Comparison of ENCODE assay signal across 1 cellular context in the genomic region with DNA sequence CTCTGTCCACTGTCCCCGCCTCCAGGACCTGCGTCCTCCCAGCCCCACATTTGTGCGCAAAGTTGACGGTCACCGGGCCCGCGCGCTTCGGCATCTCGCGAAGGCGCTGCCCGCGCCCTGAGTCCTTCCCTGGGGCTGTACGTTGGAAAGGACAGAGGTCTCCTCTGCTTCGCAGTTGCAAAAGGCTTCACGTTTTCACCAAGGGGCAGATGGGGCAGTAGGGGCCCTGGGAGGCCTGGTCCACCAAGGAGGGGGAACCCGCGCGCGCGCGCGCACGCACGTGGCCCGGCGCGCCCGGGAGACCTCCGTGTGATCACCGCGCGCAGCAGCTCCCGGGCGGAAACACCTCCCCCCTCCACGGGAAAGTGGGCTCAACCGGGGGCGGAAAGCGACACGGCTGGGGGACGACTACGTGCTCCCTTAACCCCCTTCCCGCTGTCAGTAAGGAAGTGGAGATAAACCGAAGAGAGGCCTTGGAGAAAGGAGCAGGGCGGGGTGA.
TF ChIP-seq lines count a peak whose summit lies in the region.

No MANE protein-coding gene starts in this region.

TF ChIP-seq in GM12878, 131 proteins besides CTCF, POLR2A, EP300 and RAD21 (continued from another document and continues in another):
- no peak for TF ChIP-seq SMC3 (IDR thresholded peaks at IDR 0.05; ENCODE audit: borderline replicate concordance, low read length)
- TF ChIP-seq, protein P1, sequence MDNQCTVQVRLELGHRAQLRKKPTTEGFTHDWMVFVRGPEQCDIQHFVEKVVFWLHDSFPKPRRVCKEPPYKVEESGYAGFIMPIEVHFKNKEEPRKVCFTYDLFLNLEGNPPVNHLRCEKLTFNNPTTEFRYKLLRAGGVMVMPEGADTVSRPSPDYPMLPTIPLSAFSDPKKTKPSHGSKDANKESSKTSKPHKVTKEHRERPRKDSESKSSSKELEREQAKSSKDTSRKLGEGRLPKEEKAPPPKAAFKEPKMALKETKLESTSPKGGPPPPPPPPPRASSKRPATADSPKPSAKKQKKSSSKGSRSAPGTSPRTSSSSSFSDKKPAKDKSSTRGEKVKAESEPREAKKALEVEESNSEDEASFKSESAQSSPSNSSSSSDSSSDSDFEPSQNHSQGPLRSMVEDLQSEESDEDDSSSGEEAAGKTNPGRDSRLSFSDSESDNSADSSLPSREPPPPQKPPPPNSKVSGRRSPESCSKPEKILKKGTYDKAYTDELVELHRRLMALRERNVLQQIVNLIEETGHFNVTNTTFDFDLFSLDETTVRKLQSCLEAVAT (IDR thresholded peaks at IDR 0.05), result no peak; the same call in 1 of the 2 replicates
- no peak for TF ChIP-seq ZBED1 (IDR thresholded peaks at IDR 0.05; ENCODE audit: borderline replicate concordance)
- TF ChIP-seq, protein P2, sequence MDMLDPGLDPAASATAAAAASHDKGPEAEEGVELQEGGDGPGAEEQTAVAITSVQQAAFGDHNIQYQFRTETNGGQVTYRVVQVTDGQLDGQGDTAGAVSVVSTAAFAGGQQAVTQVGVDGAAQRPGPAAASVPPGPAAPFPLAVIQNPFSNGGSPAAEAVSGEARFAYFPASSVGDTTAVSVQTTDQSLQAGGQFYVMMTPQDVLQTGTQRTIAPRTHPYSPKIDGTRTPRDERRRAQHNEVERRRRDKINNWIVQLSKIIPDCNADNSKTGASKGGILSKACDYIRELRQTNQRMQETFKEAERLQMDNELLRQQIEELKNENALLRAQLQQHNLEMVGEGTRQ (IDR thresholded peaks at IDR 0.05; ENCODE audit: borderline replicate concordance, low read depth, low read length), result no peak
- no peak for TF ChIP-seq ZSCAN29 (IDR thresholded peaks at IDR 0.05)
- no peak for TF ChIP-seq ZNF274 (IDR thresholded peaks at IDR 0.05; ENCODE audit: insufficient read depth, insufficient read length)
- no peak for TF ChIP-seq IRF4 (IDR thresholded peaks at IDR 0.05; ENCODE audit: low read depth, low read length)
- TF ChIP-seq HDAC6 (IDR thresholded peaks at IDR 0.05; ENCODE audit: unreplicated experiment), result no peak
- TF ChIP-seq CEBPB (IDR thresholded peaks at IDR 0.05; ENCODE audit: borderline replicate concordance in 1 of 2, low read depth in 2 of 2, low read length in 2 of 2), result no peak
- no peak for TF ChIP-seq NFYA (IDR thresholded peaks at IDR 0.05; ENCODE audit: borderline replicate concordance, low read depth, low read length)
- TF ChIP-seq YY1 (IDR thresholded peaks at IDR 0.05; ENCODE audit: low read depth, low read length), result no peak; the same call in 1 of the 2 replicates
- no peak for TF ChIP-seq KAT2A (conservative IDR thresholded peaks at IDR 0.05; ENCODE audit: control insufficient read depth, low read depth, low read length)
- TF ChIP-seq, protein P3, sequence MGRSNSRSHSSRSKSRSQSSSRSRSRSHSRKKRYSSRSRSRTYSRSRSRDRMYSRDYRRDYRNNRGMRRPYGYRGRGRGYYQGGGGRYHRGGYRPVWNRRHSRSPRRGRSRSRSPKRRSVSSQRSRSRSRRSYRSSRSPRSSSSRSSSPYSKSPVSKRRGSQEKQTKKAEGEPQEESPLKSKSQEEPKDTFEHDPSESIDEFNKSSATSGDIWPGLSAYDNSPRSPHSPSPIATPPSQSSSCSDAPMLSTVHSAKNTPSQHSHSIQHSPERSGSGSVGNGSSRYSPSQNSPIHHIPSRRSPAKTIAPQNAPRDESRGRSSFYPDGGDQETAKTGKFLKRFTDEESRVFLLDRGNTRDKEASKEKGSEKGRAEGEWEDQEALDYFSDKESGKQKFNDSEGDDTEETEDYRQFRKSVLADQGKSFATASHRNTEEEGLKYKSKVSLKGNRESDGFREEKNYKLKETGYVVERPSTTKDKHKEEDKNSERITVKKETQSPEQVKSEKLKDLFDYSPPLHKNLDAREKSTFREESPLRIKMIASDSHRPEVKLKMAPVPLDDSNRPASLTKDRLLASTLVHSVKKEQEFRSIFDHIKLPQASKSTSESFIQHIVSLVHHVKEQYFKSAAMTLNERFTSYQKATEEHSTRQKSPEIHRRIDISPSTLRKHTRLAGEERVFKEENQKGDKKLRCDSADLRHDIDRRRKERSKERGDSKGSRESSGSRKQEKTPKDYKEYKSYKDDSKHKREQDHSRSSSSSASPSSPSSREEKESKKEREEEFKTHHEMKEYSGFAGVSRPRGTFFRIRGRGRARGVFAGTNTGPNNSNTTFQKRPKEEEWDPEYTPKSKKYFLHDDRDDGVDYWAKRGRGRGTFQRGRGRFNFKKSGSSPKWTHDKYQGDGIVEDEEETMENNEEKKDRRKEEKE (IDR thresholded peaks at IDR 0.05), result no peak
- no peak for TF ChIP-seq SIN3A (IDR thresholded peaks at IDR 0.05; ENCODE audit: low read depth, low read length)
- TF ChIP-seq BMI1 (IDR thresholded peaks at IDR 0.05; ENCODE audit: borderline replicate concordance), result no peak
- no peak for TF ChIP-seq HCFC1 (IDR thresholded peaks at IDR 0.05; ENCODE audit: low read length)
- TF ChIP-seq, protein P4, sequence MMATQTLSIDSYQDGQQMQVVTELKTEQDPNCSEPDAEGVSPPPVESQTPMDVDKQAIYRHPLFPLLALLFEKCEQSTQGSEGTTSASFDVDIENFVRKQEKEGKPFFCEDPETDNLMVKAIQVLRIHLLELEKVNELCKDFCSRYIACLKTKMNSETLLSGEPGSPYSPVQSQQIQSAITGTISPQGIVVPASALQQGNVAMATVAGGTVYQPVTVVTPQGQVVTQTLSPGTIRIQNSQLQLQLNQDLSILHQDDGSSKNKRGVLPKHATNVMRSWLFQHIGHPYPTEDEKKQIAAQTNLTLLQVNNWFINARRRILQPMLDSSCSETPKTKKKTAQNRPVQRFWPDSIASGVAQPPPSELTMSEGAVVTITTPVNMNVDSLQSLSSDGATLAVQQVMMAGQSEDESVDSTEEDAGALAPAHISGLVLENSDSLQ (IDR thresholded peaks at IDR 0.05), result peak; percentile 29; the same call in 1 of the 2 replicates
- no peak for TF ChIP-seq STAT3 (IDR thresholded peaks at IDR 0.05; ENCODE audit: low read depth, low read length)
- peak; percentile 89 for TF ChIP-seq MYC (IDR thresholded peaks at IDR 0.05; ENCODE audit: insufficient read depth, insufficient read length, insufficient replicate concordance, low read length, severe bottlenecking)
- no peak for TF ChIP-seq MYB (IDR thresholded peaks at IDR 0.05; ENCODE audit: borderline replicate concordance, low read depth, low read length)
- TF ChIP-seq, protein P5, sequence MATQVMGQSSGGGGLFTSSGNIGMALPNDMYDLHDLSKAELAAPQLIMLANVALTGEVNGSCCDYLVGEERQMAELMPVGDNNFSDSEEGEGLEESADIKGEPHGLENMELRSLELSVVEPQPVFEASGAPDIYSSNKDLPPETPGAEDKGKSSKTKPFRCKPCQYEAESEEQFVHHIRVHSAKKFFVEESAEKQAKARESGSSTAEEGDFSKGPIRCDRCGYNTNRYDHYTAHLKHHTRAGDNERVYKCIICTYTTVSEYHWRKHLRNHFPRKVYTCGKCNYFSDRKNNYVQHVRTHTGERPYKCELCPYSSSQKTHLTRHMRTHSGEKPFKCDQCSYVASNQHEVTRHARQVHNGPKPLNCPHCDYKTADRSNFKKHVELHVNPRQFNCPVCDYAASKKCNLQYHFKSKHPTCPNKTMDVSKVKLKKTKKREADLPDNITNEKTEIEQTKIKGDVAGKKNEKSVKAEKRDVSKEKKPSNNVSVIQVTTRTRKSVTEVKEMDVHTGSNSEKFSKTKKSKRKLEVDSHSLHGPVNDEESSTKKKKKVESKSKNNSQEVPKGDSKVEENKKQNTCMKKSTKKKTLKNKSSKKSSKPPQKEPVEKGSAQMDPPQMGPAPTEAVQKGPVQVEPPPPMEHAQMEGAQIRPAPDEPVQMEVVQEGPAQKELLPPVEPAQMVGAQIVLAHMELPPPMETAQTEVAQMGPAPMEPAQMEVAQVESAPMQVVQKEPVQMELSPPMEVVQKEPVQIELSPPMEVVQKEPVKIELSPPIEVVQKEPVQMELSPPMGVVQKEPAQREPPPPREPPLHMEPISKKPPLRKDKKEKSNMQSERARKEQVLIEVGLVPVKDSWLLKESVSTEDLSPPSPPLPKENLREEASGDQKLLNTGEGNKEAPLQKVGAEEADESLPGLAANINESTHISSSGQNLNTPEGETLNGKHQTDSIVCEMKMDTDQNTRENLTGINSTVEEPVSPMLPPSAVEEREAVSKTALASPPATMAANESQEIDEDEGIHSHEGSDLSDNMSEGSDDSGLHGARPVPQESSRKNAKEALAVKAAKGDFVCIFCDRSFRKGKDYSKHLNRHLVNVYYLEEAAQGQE (IDR thresholded peaks at IDR 0.05; ENCODE audit: low read depth, low read length), result no peak
- no peak for TF ChIP-seq SUPT20H (IDR thresholded peaks at IDR 0.05; ENCODE audit: borderline replicate concordance, control insufficient read depth, low read depth, low read length)
- TF ChIP-seq SIX5 (IDR thresholded peaks at IDR 0.05; ENCODE audit: low read depth, low read length, severe bottlenecking), result no peak
- TF ChIP-seq YBX1 (IDR thresholded peaks at IDR 0.05), result no peak
- no peak for TF ChIP-seq HDAC2 (IDR thresholded peaks at IDR 0.05)
- TF ChIP-seq BRCA1 (IDR thresholded peaks at IDR 0.05; ENCODE audit: low read depth, low read length), result no peak
- no peak for TF ChIP-seq NR2C1 (IDR thresholded peaks at IDR 0.05)
- peak; percentile 12 for TF ChIP-seq SP1 (IDR thresholded peaks at IDR 0.05; ENCODE audit: low read depth, low read length)
- TF ChIP-seq NR2C2 (IDR thresholded peaks at IDR 0.05; ENCODE audit: borderline replicate concordance, control insufficient read depth, insufficient read length, low read depth), result no peak
- no peak for TF ChIP-seq CBX5 (IDR thresholded peaks at IDR 0.05; ENCODE audit: low read depth)
- peak; percentile 36; the same call in 1 of the 2 replicates for TF ChIP-seq MXI1 (IDR thresholded peaks at IDR 0.05; ENCODE audit: low read depth, low read length)
- no peak for TF ChIP-seq RUNX3 (IDR thresholded peaks at IDR 0.05; ENCODE audit: low read length)
- TF ChIP-seq CREM (IDR thresholded peaks at IDR 0.05; ENCODE audit: low read depth), result 0 out of 2 replicates have a peak, but pooled peaks have one; percentile 20
- TF ChIP-seq JUNB (IDR thresholded peaks at IDR 0.05), result no peak
- TF ChIP-seq, protein P6, sequence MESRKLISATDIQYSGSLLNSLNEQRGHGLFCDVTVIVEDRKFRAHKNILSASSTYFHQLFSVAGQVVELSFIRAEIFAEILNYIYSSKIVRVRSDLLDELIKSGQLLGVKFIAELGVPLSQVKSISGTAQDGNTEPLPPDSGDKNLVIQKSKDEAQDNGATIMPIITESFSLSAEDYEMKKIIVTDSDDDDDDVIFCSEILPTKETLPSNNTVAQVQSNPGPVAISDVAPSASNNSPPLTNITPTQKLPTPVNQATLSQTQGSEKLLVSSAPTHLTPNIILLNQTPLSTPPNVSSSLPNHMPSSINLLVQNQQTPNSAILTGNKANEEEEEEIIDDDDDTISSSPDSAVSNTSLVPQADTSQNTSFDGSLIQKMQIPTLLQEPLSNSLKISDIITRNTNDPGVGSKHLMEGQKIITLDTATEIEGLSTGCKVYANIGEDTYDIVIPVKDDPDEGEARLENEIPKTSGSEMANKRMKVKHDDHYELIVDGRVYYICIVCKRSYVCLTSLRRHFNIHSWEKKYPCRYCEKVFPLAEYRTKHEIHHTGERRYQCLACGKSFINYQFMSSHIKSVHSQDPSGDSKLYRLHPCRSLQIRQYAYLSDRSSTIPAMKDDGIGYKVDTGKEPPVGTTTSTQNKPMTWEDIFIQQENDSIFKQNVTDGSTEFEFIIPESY (IDR thresholded peaks at IDR 0.05), result no peak
- TF ChIP-seq GATAD2B (conservative IDR thresholded peaks at IDR 0.05; ENCODE audit: low read depth), result peak; percentile 86
- TF ChIP-seq, protein P7, sequence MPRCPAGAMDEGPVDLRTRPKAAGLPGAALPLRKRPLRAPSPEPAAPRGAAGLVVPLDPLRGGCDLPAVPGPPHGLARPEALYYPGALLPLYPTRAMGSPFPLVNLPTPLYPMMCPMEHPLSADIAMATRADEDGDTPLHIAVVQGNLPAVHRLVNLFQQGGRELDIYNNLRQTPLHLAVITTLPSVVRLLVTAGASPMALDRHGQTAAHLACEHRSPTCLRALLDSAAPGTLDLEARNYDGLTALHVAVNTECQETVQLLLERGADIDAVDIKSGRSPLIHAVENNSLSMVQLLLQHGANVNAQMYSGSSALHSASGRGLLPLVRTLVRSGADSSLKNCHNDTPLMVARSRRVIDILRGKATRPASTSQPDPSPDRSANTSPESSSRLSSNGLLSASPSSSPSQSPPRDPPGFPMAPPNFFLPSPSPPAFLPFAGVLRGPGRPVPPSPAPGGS (IDR thresholded peaks at IDR 0.05; ENCODE audit: borderline replicate concordance, insufficient read depth, low read depth, low read length, poor library complexity, severe bottlenecking), result no peak
- no peak; the same call in 1 of the 2 replicates for TF ChIP-seq NR2F1 (conservative IDR thresholded peaks at IDR 0.05)
- TF ChIP-seq, protein P8, sequence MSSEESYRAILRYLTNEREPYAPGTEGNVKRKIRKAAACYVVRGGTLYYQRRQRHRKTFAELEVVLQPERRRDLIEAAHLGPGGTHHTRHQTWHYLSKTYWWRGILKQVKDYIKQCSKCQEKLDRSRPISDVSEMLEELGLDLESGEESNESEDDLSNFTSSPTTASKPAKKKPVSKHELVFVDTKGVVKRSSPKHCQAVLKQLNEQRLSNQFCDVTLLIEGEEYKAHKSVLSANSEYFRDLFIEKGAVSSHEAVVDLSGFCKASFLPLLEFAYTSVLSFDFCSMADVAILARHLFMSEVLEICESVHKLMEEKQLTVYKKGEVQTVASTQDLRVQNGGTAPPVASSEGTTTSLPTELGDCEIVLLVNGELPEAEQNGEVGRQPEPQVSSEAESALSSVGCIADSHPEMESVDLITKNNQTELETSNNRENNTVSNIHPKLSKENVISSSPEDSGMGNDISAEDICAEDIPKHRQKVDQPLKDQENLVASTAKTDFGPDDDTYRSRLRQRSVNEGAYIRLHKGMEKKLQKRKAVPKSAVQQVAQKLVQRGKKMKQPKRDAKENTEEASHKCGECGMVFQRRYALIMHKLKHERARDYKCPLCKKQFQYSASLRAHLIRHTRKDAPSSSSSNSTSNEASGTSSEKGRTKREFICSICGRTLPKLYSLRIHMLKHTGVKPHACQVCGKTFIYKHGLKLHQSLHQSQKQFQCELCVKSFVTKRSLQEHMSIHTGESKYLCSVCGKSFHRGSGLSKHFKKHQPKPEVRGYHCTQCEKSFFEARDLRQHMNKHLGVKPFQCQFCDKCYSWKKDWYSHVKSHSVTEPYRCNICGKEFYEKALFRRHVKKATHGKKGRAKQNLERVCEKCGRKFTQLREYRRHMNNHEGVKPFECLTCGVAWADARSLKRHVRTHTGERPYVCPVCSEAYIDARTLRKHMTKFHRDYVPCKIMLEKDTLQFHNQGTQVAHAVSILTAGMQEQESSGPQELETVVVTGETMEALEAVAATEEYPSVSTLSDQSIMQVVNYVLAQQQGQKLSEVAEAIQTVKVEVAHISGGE (CRISPR knock-in tag; IDR thresholded peaks at IDR 0.05), result no peak
- TF ChIP-seq TCF3 (IDR thresholded peaks at IDR 0.05; ENCODE audit: borderline replicate concordance, insufficient read depth, low read depth, low read length), result no peak
- TF ChIP-seq, protein P9, sequence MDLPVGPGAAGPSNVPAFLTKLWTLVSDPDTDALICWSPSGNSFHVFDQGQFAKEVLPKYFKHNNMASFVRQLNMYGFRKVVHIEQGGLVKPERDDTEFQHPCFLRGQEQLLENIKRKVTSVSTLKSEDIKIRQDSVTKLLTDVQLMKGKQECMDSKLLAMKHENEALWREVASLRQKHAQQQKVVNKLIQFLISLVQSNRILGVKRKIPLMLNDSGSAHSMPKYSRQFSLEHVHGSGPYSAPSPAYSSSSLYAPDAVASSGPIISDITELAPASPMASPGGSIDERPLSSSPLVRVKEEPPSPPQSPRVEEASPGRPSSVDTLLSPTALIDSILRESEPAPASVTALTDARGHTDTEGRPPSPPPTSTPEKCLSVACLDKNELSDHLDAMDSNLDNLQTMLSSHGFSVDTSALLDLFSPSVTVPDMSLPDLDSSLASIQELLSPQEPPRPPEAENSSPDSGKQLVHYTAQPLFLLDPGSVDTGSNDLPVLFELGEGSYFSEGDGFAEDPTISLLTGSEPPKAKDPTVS (IDR thresholded peaks at IDR 0.05; ENCODE audit: low read depth, low read length), result no peak
- TF ChIP-seq TCF12 (IDR thresholded peaks at IDR 0.05; ENCODE audit: low read depth, low read length), result peak; percentile 17; the same call in 1 of the 2 replicates
- peak; percentile 94 for TF ChIP-seq BACH1 (IDR thresholded peaks at IDR 0.05; ENCODE audit: borderline replicate concordance)
